Comparison of ENCODE assay signal across 8 cellular contexts in genomic region chr19:18496167-18496979, GRCh38. TPM values are rescaled to one million over a fixed set of nuclear protein-coding genes. Genes with fewer than 3 reads are reported as not detected.
DNase-seq lines count a peak whose midpoint lies in the region; ATAC-seq and TF ChIP-seq lines count a peak whose summit lies in the region.

No MANE protein-coding gene starts in this region.

- H3K9me3 Mint-ChIP-seq in progenitor cell of endocrine pancreas (ENCODE audit: low read depth): no peaks in the 10 kb centered on the region

- no peak for ATAC-seq in HG02840 (IDR thresholded peaks at IDR 0.05; ENCODE audit: low FRiP score, unreplicated experiment)
- no peak for ATAC-seq in GM21723 (IDR thresholded peaks at IDR 0.05; ENCODE audit: unreplicated experiment)

- no peak overlapping the region for H3K27ac Mint-ChIP-seq in progenitor cell of endocrine pancreas

- peak overlapping the region in 19 of 21 experiments; percentile 3 to 86 (median 57) for H3K27ac ChIP-seq in skin epidermis

- DNase-seq in DMS79 (lab: John Stamatoyannopoulos, UW) (peak; percentile 10), KBM-7 (peak; percentile 45), progenitor cell of endocrine pancreas (ENCODE audit: low spot score, unreplicated experiment) (no peak)
- DNase-seq in activated CD4-positive, alpha-beta T cell treated with anti-CD3 and anti-CD28 coated beads for 4 hours: peak; percentile 48 to 54
- DNase-seq in effector CD4-positive, alpha-beta T cell: peak; percentile 71

- in situ Hi-C loops in KBM-7 (cut with MboI; ENCODE audit: low pct_unique_long_range_greater_than_20kb, low sequenced_read_pairs): no loop called here

- H3K36me3 Mint-ChIP-seq in progenitor cell of endocrine pancreas (ENCODE audit: insufficient read depth): no peaks in the 10 kb centered on the region

- no peak overlapping the region for H3K4me3 ChIP-seq in skin epidermis

- no peak overlapping the region for H3K4me3 Mint-ChIP-seq in progenitor cell of endocrine pancreas (ENCODE audit: low read depth)

- no peaks in the 10 kb centered on the region for H3K4me1 Mint-ChIP-seq in progenitor cell of endocrine pancreas (ENCODE audit: low read depth)

- no peaks in the 10 kb centered on the region for H3K27me3 Mint-ChIP-seq in progenitor cell of endocrine pancreas

- TF ChIP-seq CTCF in progenitor cell of endocrine pancreas (IDR thresholded peaks at IDR 0.05; ENCODE audit: unreplicated experiment): no peak

RNA-seq across cellular contexts. Expression of gene ELL, which starts 25.5 kb away (rescaled TPM):
- 13.8 and 15.5 TPM in 2 replicates for total RNA-seq in progenitor cell of endocrine pancreas

RNA-seq across cellular contexts. Expression of gene FKBP8, which starts 47.0 kb away (rescaled TPM):
- 216 and 220 TPM in 2 replicates for total RNA-seq in progenitor cell of endocrine pancreas

RNA-seq across cellular contexts. Expression of gene ISYNA1, which starts 58.4 kb away (rescaled TPM):
- total RNA-seq in progenitor cell of endocrine pancreas: 234 TPM in 2 replicates
